In the genomic region with DNA sequence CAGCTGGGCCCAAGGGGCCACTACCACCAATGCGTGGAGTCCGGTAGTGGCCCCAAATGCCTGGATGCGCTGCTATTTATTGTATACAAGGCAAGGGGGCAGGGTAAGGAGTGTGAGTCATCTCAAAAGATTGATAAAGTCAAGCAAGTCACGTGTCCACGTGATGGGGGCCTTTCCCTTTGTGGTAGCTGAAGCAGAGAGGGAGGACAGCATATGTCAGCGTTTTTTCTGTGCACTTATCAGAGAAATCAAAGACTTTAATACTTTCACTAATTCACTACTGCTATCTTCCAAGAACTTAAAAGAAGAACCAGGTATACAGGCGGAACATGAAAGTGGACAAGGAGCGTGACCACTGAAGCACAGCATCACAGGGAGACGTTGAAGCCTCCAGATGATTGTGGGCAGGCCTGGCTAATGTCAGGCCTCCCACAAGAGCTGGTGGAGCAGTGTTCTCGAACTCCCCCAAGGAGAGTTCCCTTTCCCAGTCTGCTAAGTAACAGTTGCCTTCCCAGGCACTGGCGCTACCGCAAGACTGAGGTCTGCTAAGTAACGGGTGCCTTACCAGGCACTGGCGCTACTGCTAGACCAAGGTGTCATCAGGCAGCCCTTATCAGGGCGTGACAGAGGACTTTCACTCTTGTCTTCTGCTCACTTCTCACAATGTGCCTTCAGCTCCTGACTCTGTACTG, we compare ENCODE assay signal across 1 cellular context.
TF ChIP-seq lines count a peak whose summit lies in the region.

No MANE protein-coding gene starts in this region.

TF ChIP-seq in H1, 55 proteins besides CTCF, POLR2A, EP300 and RAD21:
- TF ChIP-seq RXRA (IDR thresholded peaks at IDR 0.05; ENCODE audit: insufficient read depth, low read depth, low read length), result no peak
- no peak for TF ChIP-seq KDM5A (IDR thresholded peaks at IDR 0.05; ENCODE audit: low read length)
- TF ChIP-seq YY1 (IDR thresholded peaks at IDR 0.05; ENCODE audit: low read depth, low read length), result no peak
- TF ChIP-seq, protein P1, sequence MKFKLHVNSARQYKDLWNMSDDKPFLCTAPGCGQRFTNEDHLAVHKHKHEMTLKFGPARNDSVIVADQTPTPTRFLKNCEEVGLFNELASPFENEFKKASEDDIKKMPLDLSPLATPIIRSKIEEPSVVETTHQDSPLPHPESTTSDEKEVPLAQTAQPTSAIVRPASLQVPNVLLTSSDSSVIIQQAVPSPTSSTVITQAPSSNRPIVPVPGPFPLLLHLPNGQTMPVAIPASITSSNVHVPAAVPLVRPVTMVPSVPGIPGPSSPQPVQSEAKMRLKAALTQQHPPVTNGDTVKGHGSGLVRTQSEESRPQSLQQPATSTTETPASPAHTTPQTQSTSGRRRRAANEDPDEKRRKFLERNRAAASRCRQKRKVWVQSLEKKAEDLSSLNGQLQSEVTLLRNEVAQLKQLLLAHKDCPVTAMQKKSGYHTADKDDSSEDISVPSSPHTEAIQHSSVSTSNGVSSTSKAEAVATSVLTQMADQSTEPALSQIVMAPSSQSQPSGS (IDR thresholded peaks at IDR 0.05; ENCODE audit: low read length), result no peak
- TF ChIP-seq BCL11A (IDR thresholded peaks at IDR 0.05; ENCODE audit: low read depth in 2 of 2, low read length in 2 of 2), result no peak
- TF ChIP-seq MAFK (IDR thresholded peaks at IDR 0.05; ENCODE audit: low read depth, low read length), result no peak
- TF ChIP-seq BRCA1 (IDR thresholded peaks at IDR 0.05; ENCODE audit: low read depth, low read length), result no peak
- TF ChIP-seq RFX5 (IDR thresholded peaks at IDR 0.05; ENCODE audit: borderline replicate concordance, low read depth, low read length), result no peak
- no peak for TF ChIP-seq HDAC6 (IDR thresholded peaks at IDR 0.05; ENCODE audit: low read depth, low read length)
- no peak for TF ChIP-seq POU5F1 (IDR thresholded peaks at IDR 0.05; ENCODE audit: low read depth, low read length)
- TF ChIP-seq SIRT6 (IDR thresholded peaks at IDR 0.05; ENCODE audit: low read length), result no peak
